Comparison of ENCODE assay signal across 9 cellular contexts in genomic region chr12:89951050-89951693, GRCh38.
A peak's percentile ranks its signal among the peaks of the same experiment; 100 is the strongest.
DNase-seq lines count a peak whose midpoint lies in the region; ATAC-seq, FAIRE-seq and TF ChIP-seq lines count a peak whose summit lies in the region.
"Had no signal": no experiment of that assay in that cellular context is flagged by ENCODE, and none has a peak within 500 bp of the region (broad histone marks: within the 10 kb centered on the region; RNA-seq: fewer than 3 reads in every experiment).

No MANE protein-coding gene starts in this region.

- peak overlapping the region in 5 of 8 donors; percentile 24 to 73 (median 29) for H3K4me3 Mint-ChIP-seq in CD4-positive, alpha-beta memory T cell
- H3K4me3 Mint-ChIP-seq in T-helper 17 cell, result peak overlapping the region; percentile 60

- H3K4me3 ChIP-seq in CD4-positive, alpha-beta memory T cell (ENCODE audit: low read length in 2 of 2), result no peak overlapping the region

- peak overlapping the region; percentile 83 for H3K27ac ChIP-seq in CD4-positive, alpha-beta memory T cell (ENCODE audit: low read depth, low read length)

- H3K4me1 ChIP-seq in CD4-positive, alpha-beta memory T cell (ENCODE audit: insufficient read depth, low read length), result peaks cover 48% of the 10 kb centered on the region

- H3K27me3 ChIP-seq in CD4-positive, alpha-beta memory T cell (ENCODE audit: insufficient read depth, low read length), result no peaks in the 10 kb centered on the region

- ATAC-seq in T-helper 17 cell, result no peak
- no peak for ATAC-seq in GM19463 (IDR thresholded peaks at IDR 0.05; ENCODE audit: unreplicated experiment)
- ATAC-seq: Right ventricle myocardium inferior had no signal

- peak overlapping the region; percentile 74 to 97 (median 93) for H3K27ac Mint-ChIP-seq in CD4-positive, alpha-beta memory T cell
- peak overlapping the region; percentile 97 for H3K27ac Mint-ChIP-seq in T-helper 17 cell

- no peaks in the 10 kb centered on the region for H3K9me3 Mint-ChIP-seq in CD4-positive, alpha-beta memory T cell

- FAIRE-seq in H54 (lab: Jason Lieb, UNC), result peak; percentile 84

- H3K36me3 Mint-ChIP-seq in CD4-positive, alpha-beta memory T cell, result no peaks in the 10 kb centered on the region
- peaks cover 3% of the 10 kb centered on the region for H3K36me3 Mint-ChIP-seq in T-helper 17 cell (ENCODE audit: low read depth)

- CTCF ChIA-PET in CD4-positive, alpha-beta memory T cell (lab: Charles Lee; ENCODE audit: partially characterized antibody), result interaction anchor here (0.6 to 3.5 kb wide), 10 partner anchors 19 to 408 kb away, joined by 3 to 27 read pairs (median 6); partner anchors contain the start of gene ATP2B1

- peaks cover 44 to 57% (median 52%) of the 10 kb centered on the region in 4 donors for H3K4me1 Mint-ChIP-seq in CD4-positive, alpha-beta memory T cell
- H3K4me1 Mint-ChIP-seq in T-helper 17 cell, result peaks cover 34% of the 10 kb centered on the region

- H3K27me3 Mint-ChIP-seq in CD4-positive, alpha-beta memory T cell, result no peaks in the 10 kb centered on the region
- no peaks in the 10 kb centered on the region for H3K27me3 Mint-ChIP-seq in T-helper 17 cell

- no peak for TF ChIP-seq POLR2A in H54 (IDR thresholded peaks at IDR 0.05; ENCODE audit: low read depth, low read length)

- H3K36me3 ChIP-seq in CD4-positive, alpha-beta memory T cell (ENCODE audit: insufficient read depth, low read length), result no peaks in the 10 kb centered on the region

- peak in 1 of 5 donors; percentile 62 for DNase-seq in CD4-positive, alpha-beta memory T cell
- DNase-seq in H54 (ENCODE audit: insufficient read length, low spot score) (peak; percentile 3), T-helper 17 cell (no peak), islet precursor cell (peak; percentile 82), NCI-H187 treated with DMSO at 0.1 percent for 48 hours (lab: John Stamatoyannopoulos, UW) (no peak), iPS-NIHi7 (ENCODE audit: extremely low spot score) (no peak), anterior cingulate cortex (lab: John Stamatoyannopoulos, UW) (no peak)

- H3K9me3 ChIP-seq in CD4-positive, alpha-beta memory T cell (ENCODE audit: control insufficient read depth in 1 of 2, low read length in 2 of 2), result no peaks in the 10 kb centered on the region
- H3K9me3 ChIP-seq in T-helper 17 cell (ENCODE audit: control insufficient read depth, low read length, poor library complexity, severe bottlenecking), result no peaks in the 10 kb centered on the region

- POLR2A ChIA-PET in CD4-positive, alpha-beta memory T cell (lab: Charles Lee; ENCODE audit: partially characterized antibody), result interaction anchor here (1.6 to 6.5 kb wide), 7 partner anchors 24 to 243 kb away, joined by 4 to 104 read pairs (median 11); partner anchors contain the start of gene ATP2B1

- intact Hi-C loops in CD4-positive, alpha-beta memory T cell (cut with micrococcal nuclease), result loop anchor here (1.0 to 5.0 kb wide), 3 partner anchors 41 to 408 kb away; no protein-coding TSS in a partner anchor

Comparison
In these comparisons a context has a peak if more than half of its experiments do, and no peak if none do; other contexts are left out.
1. DNase-seq: peak in H54 (single experiment) and islet precursor cell (single experiment); none in T-helper 17 cell (0 of 3), NCI-H187 treated with DMSO at 0.1 percent for 48 hours (single experiment), iPS-NIHi7 (single experiment) and anterior cingulate cortex (0 of 58).